In genomic region chr6:55069132-55069781, GRCh38 we compare ENCODE assay signal across 9 cellular contexts.
DNase-seq lines count a peak whose midpoint lies in the region; ATAC-seq, FAIRE-seq and TF ChIP-seq lines count a peak whose summit lies in the region.
"Had no signal": no experiment of that assay in that cellular context is flagged by ENCODE, and none has a peak within 500 bp of the region (broad histone marks: within the 10 kb centered on the region; RNA-seq: fewer than 3 reads in every experiment).

No MANE protein-coding gene starts in this region.

- no peaks in the 10 kb centered on the region for H3K9me3 ChIP-seq in BE2C
- no peaks in the 10 kb centered on the region for H3K9me3 ChIP-seq in HCT116 (ENCODE audit: control insufficient read depth in 1 of 2, insufficient read depth in 1 of 2, low read depth in 1 of 2, low read length in 2 of 2)
- no peaks in the 10 kb centered on the region for H3K9me3 ChIP-seq in OCI-LY7 (ENCODE audit: low read length)
- no peaks in the 10 kb centered on the region for H3K9me3 ChIP-seq in endothelial cell of umbilical vein (replicated peaks; ENCODE audit: control insufficient read depth, insufficient read depth, low read length)

- POLR2A ChIA-PET in HCT116 (lab: Charles Lee) (no interaction called here), OCI-LY7 (lab: Charles Lee) (no interaction called here), endothelial cell of umbilical vein (lab: Charles Lee) (no interaction called here)

- DNase-seq in BE2C (peak; percentile 17), HCT116 (ENCODE audit: low read depth, low spot score) (peak; percentile 49), OCI-LY7 (ENCODE audit: low spot score) (peak; percentile 14), endothelial cell of umbilical vein (ENCODE audit: low read depth, low spot score) (peak; percentile 60), DMS79 (lab: John Stamatoyannopoulos, UW) (no peak)
- DNase-seq in stimulated activated naive CD8-positive, alpha-beta T cell treated with anti-CD3 and anti-CD28 coated beads, Interleukin-15, Interleukin-2, amounts not matched to agents 100 U/mL and 50 U/mL, for 24 hours: no peak

- no peaks in the 10 kb centered on the region for H3K9me2 ChIP-seq in HCT116 (ENCODE audit: insufficient read depth)
- H3K9me2 ChIP-seq in OCI-LY7 (ENCODE audit: insufficient read depth, low read length): no peaks in the 10 kb centered on the region

- H3K9ac ChIP-seq in HCT116 (ENCODE audit: low read length) (no peak overlapping the region), endothelial cell of umbilical vein (replicated peaks; ENCODE audit: extremely low read depth, insufficient read depth, low read length) (no peak overlapping the region)

- no peaks in the 10 kb centered on the region for H3K4me1 Mint-ChIP-seq in nephron
- H3K4me1 Mint-ChIP-seq: memory B cell had no signal

- no peaks in the 10 kb centered on the region for H3K9me1 ChIP-seq in endothelial cell of umbilical vein (replicated peaks; ENCODE audit: control insufficient read depth, extremely low read depth, insufficient read depth, low read length)

- H3K4me3 Mint-ChIP-seq in nephron: no peak overlapping the region
- H3K4me3 Mint-ChIP-seq: memory B cell had no signal

- H3K27ac Mint-ChIP-seq in nephron: no peak overlapping the region
- H3K27ac Mint-ChIP-seq: memory B cell had no signal

- H3K27me3 ChIP-seq in BE2C (no peaks in the 10 kb centered on the region), HCT116 (ENCODE audit: insufficient read depth, low read length) (no peaks in the 10 kb centered on the region), endothelial cell of umbilical vein (ENCODE audit: control insufficient read depth in 2 of 2, insufficient read depth in 2 of 2, low read length in 2 of 2) (no peaks in the 10 kb centered on the region)

- no peak for FAIRE-seq in endothelial cell of umbilical vein (lab: Jason Lieb, UNC)

- peak; percentile 93 for TF ChIP-seq RAD21 in HCT116 (IDR thresholded peaks at IDR 0.05; ENCODE audit: low read depth)

- H3K36me3 ChIP-seq in BE2C: no peaks in the 10 kb centered on the region
- H3K36me3 ChIP-seq in HCT116 (ENCODE audit: control insufficient read depth in 1 of 2, insufficient read depth in 2 of 2, low read length in 2 of 2): 0 out of 4 replicates have a peak, but pooled peaks cover 0 to 2% of the 10 kb centered on the region in 2 experiments
- H3K36me3 ChIP-seq in OCI-LY7 (ENCODE audit: insufficient read depth, low read length): no peaks in the 10 kb centered on the region
- H3K36me3 ChIP-seq in endothelial cell of umbilical vein (ENCODE audit: control insufficient read depth in 2 of 2, extremely low read depth in 1 of 2, insufficient read depth in 2 of 2, low read length in 2 of 2): no peaks in the 10 kb centered on the region

- CTCF ChIA-PET in HCT116 (lab: Charles Lee): interaction anchor here (0.6 to 2.0 kb wide), 8 partner anchors 10 to 351 kb away, joined by 3 to 21 read pairs (median 4); no protein-coding TSS in a partner anchor
- CTCF ChIA-PET in OCI-LY7 (lab: Charles Lee; ENCODE audit: unreplicated experiment): no interaction called here
- CTCF ChIA-PET in endothelial cell of umbilical vein (lab: Charles Lee): interaction anchor here (0.6 to 2.2 kb wide), 27 partner anchors 8 to 1350 kb away, joined by 3 to 110 read pairs (median 3); partner anchors contain the start of gene MLIP

- H3K4me3 ChIP-seq in BE2C (ENCODE audit: low read depth, low read length) (no peak overlapping the region), HCT116 (replicated peaks in 1 of 2; ENCODE audit: low read depth in 1 of 2, low read length in 2 of 2) (no peak overlapping the region), OCI-LY7 (ENCODE audit: low read depth, low read length, poor library complexity, severe bottlenecking) (no peak overlapping the region), endothelial cell of umbilical vein (replicated peaks in 1 of 3; ENCODE audit: insufficient read depth in 1 of 3, low read depth in 1 of 3, low read length in 3 of 3) (no peak overlapping the region)

- ATAC-seq in HCT116 (peak; percentile 79), GM18505 (IDR thresholded peaks at IDR 0.05; ENCODE audit: unreplicated experiment) (no peak)
- no peak for ATAC-seq in stimulated activated naive CD8-positive, alpha-beta T cell treated with anti-CD3 and anti-CD28 coated beads, Interleukin-15, Interleukin-2, amounts not matched to agents 100 U/mL and 50 U/mL, for 24 hours

- no peaks in the 10 kb centered on the region for H3K36me3 Mint-ChIP-seq in nephron (ENCODE audit: low read depth)
- H3K36me3 Mint-ChIP-seq: memory B cell had no signal

- H3K79me2 ChIP-seq in HCT116 (ENCODE audit: insufficient read depth, low read length): no peaks in the 10 kb centered on the region
- H3K79me2 ChIP-seq in OCI-LY7 (ENCODE audit: insufficient read depth, low read depth, low read length): no peaks in the 10 kb centered on the region
- H3K79me2 ChIP-seq in endothelial cell of umbilical vein (ENCODE audit: control insufficient read depth, insufficient read depth, low read length): no peaks in the 10 kb centered on the region

- H2AFZ ChIP-seq in HCT116 (ENCODE audit: low read depth, low read length, poor library complexity, severe bottlenecking) (peak overlapping the region; percentile 95), OCI-LY7 (ENCODE audit: low read length) (no peak overlapping the region), endothelial cell of umbilical vein (ENCODE audit: low read depth, low read length) (no peak overlapping the region)

- dilution Hi-C loops in endothelial cell of umbilical vein (cut with MboI; ENCODE audit: extremely low pct_ligation_motif_present, low sequenced_read_pairs): no loop called here

- RAD21 ChIA-PET in HCT116 (lab: Charles Lee; ENCODE audit: low non-redundant PET in 1 of 2, low total read pairs in 2 of 2, uncharacterized antibody in 2 of 2, unreplicated experiment in 2 of 2): interaction anchor here (0.6 to 1.5 kb wide), 4 partner anchors 189 to 351 kb away, joined by 3 to 6 read pairs (median 6); no protein-coding TSS in a partner anchor

- TF ChIP-seq CTCF in BE2C (IDR thresholded peaks at IDR 0.05; ENCODE audit: low read depth, low read length) (peak; percentile 54), HCT116 (IDR thresholded peaks at IDR 0.05 in 2 of 3, conservative IDR thresholded peaks at IDR 0.05 in 1 of 3; ENCODE audit: borderline replicate concordance in 1 of 3, insufficient read depth in 1 of 3, low read depth in 2 of 3, low read length in 2 of 3) (peak; percentile 65 to 82 (median 71)), OCI-LY7 (conservative IDR thresholded peaks at IDR 0.05; ENCODE audit: low read length) (peak; percentile 77), endothelial cell of umbilical vein (IDR thresholded peaks at IDR 0.05; ENCODE audit: extremely low read depth in 1 of 2, insufficient read depth in 1 of 2, low read depth in 1 of 2, low read length in 2 of 2) (peak; percentile 35 to 46), nephron (IDR thresholded peaks at IDR 0.05; ENCODE audit: unreplicated experiment in 3 of 3) (peak; percentile 61 to 77 (median 68))

- no peaks in the 10 kb centered on the region for H3K27me3 Mint-ChIP-seq in nephron (ENCODE audit: low read depth)
- H3K27me3 Mint-ChIP-seq: memory B cell had no signal

- intact Hi-C loops in HCT116 (cut with micrococcal nuclease): loop anchor here (1.0 to 10.0 kb wide), 5 partner anchors 191 to 824 kb away; no protein-coding TSS in a partner anchor
- intact Hi-C loops in OCI-LY7 (cut with micrococcal nuclease; ENCODE audit: unreplicated experiment): loop anchor here (10.0 kb wide), 1 partner anchor 354 kb away; no protein-coding TSS in a partner anchor
- intact Hi-C loops in endothelial cell of umbilical vein (cut with micrococcal nuclease): loop anchor here (1.0 to 10.0 kb wide), 5 partner anchors 173 to 1090 kb away; no protein-coding TSS in a partner anchor

- TF ChIP-seq POLR2A in HCT116 (IDR thresholded peaks at IDR 0.05; ENCODE audit: borderline replicate concordance, extremely low read depth, insufficient read depth, insufficient read length): no peak
- TF ChIP-seq POLR2A in endothelial cell of umbilical vein (IDR thresholded peaks at IDR 0.05; ENCODE audit: low read depth, low read length): no peak
- TF ChIP-seq POLR2A in GM18505 (IDR thresholded peaks at IDR 0.05; ENCODE audit: borderline replicate concordance, extremely low read depth, insufficient read depth, insufficient read length): no peak

- H4K20me1 ChIP-seq in HCT116 (ENCODE audit: insufficient read depth) (no peaks in the 10 kb centered on the region), OCI-LY7 (ENCODE audit: insufficient read depth, low read length) (no peaks in the 10 kb centered on the region), endothelial cell of umbilical vein (replicated peaks; ENCODE audit: control insufficient read depth, extremely low read depth, insufficient read depth, low read length) (no peaks in the 10 kb centered on the region)

- H3K27ac ChIP-seq in HCT116 (ENCODE audit: low read depth, low read length): no peak overlapping the region
- H3K27ac ChIP-seq in OCI-LY7 (ENCODE audit: low read depth, low read length, poor library complexity, severe bottlenecking): no peak overlapping the region
- H3K27ac ChIP-seq in endothelial cell of umbilical vein (ENCODE audit: insufficient read depth, low read depth, low read length): no peak overlapping the region

- BruUV-seq in HCT116 (replicated peaks; lab: Mats Ljungman, UMichigan) (no TSS peak), OCI-LY7 (replicated peaks; lab: Mats Ljungman, UMichigan) (no TSS peak), endothelial cell of umbilical vein (replicated peaks; lab: Mats Ljungman, UMichigan) (no TSS peak)

- H3K4me1 ChIP-seq in BE2C: no peaks in the 10 kb centered on the region
- H3K4me1 ChIP-seq in HCT116 (ENCODE audit: control insufficient read depth in 1 of 2, insufficient read depth in 2 of 2, low read length in 2 of 2): no peaks in the 10 kb centered on the region
- no peaks in the 10 kb centered on the region for H3K4me1 ChIP-seq in OCI-LY7 (ENCODE audit: insufficient read depth, low read length, poor library complexity, severe bottlenecking)
- H3K4me1 ChIP-seq in endothelial cell of umbilical vein (ENCODE audit: control insufficient read depth, extremely low read depth, insufficient read depth, low read length): no peaks in the 10 kb centered on the region

- H3K9me3 Mint-ChIP-seq in nephron: peaks cover 2% of the 10 kb centered on the region

- H3K4me2 ChIP-seq in HCT116 (ENCODE audit: low read length): no peak overlapping the region
- H3K4me2 ChIP-seq in OCI-LY7 (ENCODE audit: low read length): no peak overlapping the region
- H3K4me2 ChIP-seq in endothelial cell of umbilical vein (ENCODE audit: insufficient read depth, low read length): no peak overlapping the region

TF ChIP-seq in HCT116, 20 proteins besides CTCF, POLR2A, EP300 and RAD21 (continues in another document):
- TF ChIP-seq CEBPB (IDR thresholded peaks at IDR 0.05; ENCODE audit: low read depth) (no peak), SRF (IDR thresholded peaks at IDR 0.05; ENCODE audit: low read depth) (no peak), ZNF274 (IDR thresholded peaks at IDR 0.05; ENCODE audit: low read depth, low read length) (no peak)

TF ChIP-seq in endothelial cell of umbilical vein, 7 proteins besides CTCF, POLR2A, EP300 and RAD21:
- no peak for TF ChIP-seq JUN (IDR thresholded peaks at IDR 0.05; ENCODE audit: borderline replicate concordance, insufficient read depth, insufficient read length, low read depth)

Comparison
In these comparisons a context has a peak if more than half of its experiments do, and no peak if none do; other contexts are left out.
1. DNase-seq: peak in BE2C (single experiment), HCT116 (single experiment), OCI-LY7 (single experiment) and endothelial cell of umbilical vein (single experiment); none in stimulated activated naive CD8-positive, alpha-beta T cell treated with anti-CD3 and anti-CD28 coated beads, Interleukin-15, Interleukin-2, amounts not matched to agents 100 U/mL and 50 U/mL, for 24 hours (single experiment) and DMS79 (single experiment).
2. Peak in every context shown above with its lines, with median percentiles within 50 percentile points of each other: CTCF ChIP-seq.